ENCODE assay signal across 11 cellular contexts in genomic region chr12:49675137-49675536, GRCh38. TPM values are rescaled to one million over a fixed set of nuclear protein-coding genes. Genes with fewer than 3 reads are reported as not detected.
DNase-seq lines count a peak whose midpoint lies in the region; ATAC-seq, FAIRE-seq and TF ChIP-seq lines count a peak whose summit lies in the region.
"Had no signal": no experiment of that assay in that cellular context is flagged by ENCODE, and none has a peak within 500 bp of the region (broad histone marks: within the 10 kb centered on the region; RNA-seq: fewer than 3 reads in every experiment).

No MANE protein-coding gene starts in this region.

- no peaks in the 10 kb centered on the region for H3K9me3 ChIP-seq in CD8-positive, alpha-beta T cell (ENCODE audit: low read length)
- H3K9me3 ChIP-seq in kidney (ENCODE audit: control insufficient read depth in 1 of 2, low read length in 2 of 2) = no peaks in the 10 kb centered on the region

- CTCF ChIA-PET in CD8-positive, alpha-beta T cell (lab: Charles Lee) = interaction anchor here (0.8 to 7.0 kb wide), 11 partner anchors 9 to 317 kb away, joined by 3 to 65 read pairs (median 7); partner anchors contain the start of gene FMNL3
- CTCF ChIA-PET in HEK293T (lab: Yijun Ruan, JAX) = no interaction called here

- H3K27ac Mint-ChIP-seq in CD8-positive, alpha-beta T cell = peak overlapping the region; percentile 98
- H3K27ac Mint-ChIP-seq in activated naive CD8-positive, alpha-beta T cell treated with anti-CD3 and anti-CD28 coated beads for 36 hours = peak overlapping the region; percentile 19

- peaks cover 53% of the 10 kb centered on the region for H3K4me1 ChIP-seq in CD8-positive, alpha-beta T cell (ENCODE audit: insufficient read depth, low read length)
- H3K4me1 ChIP-seq in kidney (ENCODE audit: control insufficient read depth in 1 of 2, insufficient read depth in 1 of 2, low read depth in 1 of 2, low read length in 2 of 2) = peaks cover 30 to 43% of the 10 kb centered on the region in 2 donors

- FAIRE-seq in kidney (lab: Jason Lieb, UNC) = no peak
- no peak for FAIRE-seq in D721Med (lab: Jason Lieb, UNC)
- FAIRE-seq: urothelium cell line had no signal

- no peak for DNase-seq in CD8-positive, alpha-beta T cell
- DNase-seq in activated naive CD8-positive, alpha-beta T cell treated with anti-CD3 and anti-CD28 coated beads for 36 hours = no peak
- DNase-seq in kidney = no peak
- no peak for DNase-seq in D721Med (ENCODE audit: insufficient read length, low spot score)
- no peak for DNase-seq in putamen (ENCODE audit: low spot score)
- no peak for DNase-seq in HEK293T (ENCODE audit: extremely low spot score)
- DNase-seq: NCI-H526 had no signal

- no peaks in the 10 kb centered on the region for H3K27me3 Mint-ChIP-seq in CD8-positive, alpha-beta T cell (ENCODE audit: low read depth)
- H3K27me3 Mint-ChIP-seq in activated naive CD8-positive, alpha-beta T cell treated with anti-CD3 and anti-CD28 coated beads for 36 hours = no peaks in the 10 kb centered on the region

- no peak for TF ChIP-seq CTCF in CD8-positive, alpha-beta T cell (IDR thresholded peaks at IDR 0.05)
- TF ChIP-seq CTCF in kidney (IDR thresholded peaks at IDR 0.05; ENCODE audit: borderline replicate concordance, extremely low read depth, insufficient read depth) (no peak), D721Med (IDR thresholded peaks at IDR 0.05; ENCODE audit: insufficient read depth, missing control alignments) (no peak)

- H3K36me3 ChIP-seq in CD8-positive, alpha-beta T cell (ENCODE audit: insufficient read depth, low read length) = no peaks in the 10 kb centered on the region
- H3K36me3 ChIP-seq in kidney (ENCODE audit: control insufficient read depth in 1 of 2, insufficient read depth in 2 of 2, low read length in 2 of 2) = no peaks in the 10 kb centered on the region

- no peak overlapping the region for H3K4me3 ChIP-seq in CD8-positive, alpha-beta T cell (ENCODE audit: low read depth, low read length)
- H3K4me3 ChIP-seq in kidney (ENCODE audit: low read length in 2 of 2) = no peak overlapping the region
- H3K4me3 ChIP-seq in skin epidermis = no peak overlapping the region

- H3K27ac ChIP-seq in CD8-positive, alpha-beta T cell (ENCODE audit: low read depth, low read length) = no peak overlapping the region
- H3K27ac ChIP-seq in kidney (ENCODE audit: low read depth in 2 of 2, low read length in 2 of 2) (peak overlapping the region; percentile 33 to 60), skin epidermis (peak overlapping the region in 20 of 21 experiments; percentile 13 to 95 (median 83))

- no peak overlapping the region for H3K9ac ChIP-seq in kidney (ENCODE audit: low read length in 2 of 2)

- no peak overlapping the region for H3K4me3 Mint-ChIP-seq in CD8-positive, alpha-beta T cell
- peak overlapping the region; percentile 12 for H3K4me3 Mint-ChIP-seq in activated naive CD8-positive, alpha-beta T cell treated with anti-CD3 and anti-CD28 coated beads for 36 hours
- H3K4me3 Mint-ChIP-seq: CD14-positive monocyte had no signal

- no peak for ATAC-seq in CD8-positive, alpha-beta T cell
- ATAC-seq in GM21576 (IDR thresholded peaks at IDR 0.05; ENCODE audit: unreplicated experiment) = no peak

- intact Hi-C loops in CD8-positive, alpha-beta T cell (cut with DNase I, micrococcal nuclease) = no loop called here
- intact Hi-C loops in kidney (cut with DNase I) = no loop called here

- H3K4me1 Mint-ChIP-seq in CD8-positive, alpha-beta T cell (ENCODE audit: low read depth) = peaks cover 72% of the 10 kb centered on the region
- peaks cover 69% of the 10 kb centered on the region for H3K4me1 Mint-ChIP-seq in activated naive CD8-positive, alpha-beta T cell treated with anti-CD3 and anti-CD28 coated beads for 36 hours

- H3K27me3 ChIP-seq in CD8-positive, alpha-beta T cell (ENCODE audit: insufficient read depth, low read length) = no peaks in the 10 kb centered on the region

- POLR2A ChIA-PET in CD8-positive, alpha-beta T cell (lab: Charles Lee) = interaction anchor here (1.1 to 4.6 kb wide), 6 partner anchors 8 to 66 kb away, joined by 3 to 30 read pairs (median 8); partner anchors contain the start of gene TMBIM6
- POLR2A ChIA-PET in HEK293T (lab: Yijun Ruan, JAX) = interaction anchor here (1.2 to 1.7 kb wide), 2 partner anchors 12 to 67 kb away, joined by 3 read pairs; no protein-coding TSS in a partner anchor

- no peaks in the 10 kb centered on the region for H3K36me3 Mint-ChIP-seq in CD8-positive, alpha-beta T cell
- no peaks in the 10 kb centered on the region for H3K36me3 Mint-ChIP-seq in activated naive CD8-positive, alpha-beta T cell treated with anti-CD3 and anti-CD28 coated beads for 36 hours
- H3K36me3 Mint-ChIP-seq: CD14-positive monocyte had no signal

- H3K9me3 Mint-ChIP-seq in CD8-positive, alpha-beta T cell = no peaks in the 10 kb centered on the region
- no peaks in the 10 kb centered on the region for H3K9me3 Mint-ChIP-seq in activated naive CD8-positive, alpha-beta T cell treated with anti-CD3 and anti-CD28 coated beads for 36 hours
- H3K9me3 Mint-ChIP-seq: CD14-positive monocyte had no signal

TF ChIP-seq in HEK293T, 16 proteins besides CTCF, POLR2A, EP300 and RAD21:
- TF ChIP-seq LEF1 (IDR thresholded peaks at IDR 0.05; ENCODE audit: borderline replicate concordance) (no peak), HDGF (IDR thresholded peaks at IDR 0.05; ENCODE audit: borderline replicate concordance) (no peak), ZNF384 (IDR thresholded peaks at IDR 0.05) (no peak), SUZ12 (IDR thresholded peaks at IDR 0.05) (no peak), CTBP1 (IDR thresholded peaks at IDR 0.05; ENCODE audit: borderline replicate concordance) (no peak)

RNA-seq across cellular contexts. Expression of gene FMNL3, which starts 32.1 kb away (rescaled TPM):
- total RNA-seq in CD8-positive, alpha-beta T cell = 10 to 100 TPM; 27.9 to 31.9 TPM
- 10 to 100 TPM; 20.3 to 22.3 TPM for total RNA-seq in activated naive CD8-positive, alpha-beta T cell treated with anti-CD3 and anti-CD28 coated beads for 36 hours
- total RNA-seq in kidney = 25.6 TPM
- polyA plus RNA-seq in kidney (ENCODE audit: insufficient read depth, low read depth, low replicate concordance) = 6.3 TPM

RNA-seq across cellular contexts. Expression of gene PRPF40B, which starts 51.8 kb away (rescaled TPM):
- 1 to 10 TPM; 3.4 to 4.2 TPM for total RNA-seq in CD8-positive, alpha-beta T cell
- 1 to 10 TPM; 8.1 to 8.5 TPM for total RNA-seq in activated naive CD8-positive, alpha-beta T cell treated with anti-CD3 and anti-CD28 coated beads for 36 hours
- 33.3 TPM for total RNA-seq in kidney
- polyA plus RNA-seq in kidney (ENCODE audit: insufficient read depth, low read depth, low replicate concordance) = 20.1 TPM
